12 cellular contexts compared by ENCODE assay signal in the genomic region with DNA sequence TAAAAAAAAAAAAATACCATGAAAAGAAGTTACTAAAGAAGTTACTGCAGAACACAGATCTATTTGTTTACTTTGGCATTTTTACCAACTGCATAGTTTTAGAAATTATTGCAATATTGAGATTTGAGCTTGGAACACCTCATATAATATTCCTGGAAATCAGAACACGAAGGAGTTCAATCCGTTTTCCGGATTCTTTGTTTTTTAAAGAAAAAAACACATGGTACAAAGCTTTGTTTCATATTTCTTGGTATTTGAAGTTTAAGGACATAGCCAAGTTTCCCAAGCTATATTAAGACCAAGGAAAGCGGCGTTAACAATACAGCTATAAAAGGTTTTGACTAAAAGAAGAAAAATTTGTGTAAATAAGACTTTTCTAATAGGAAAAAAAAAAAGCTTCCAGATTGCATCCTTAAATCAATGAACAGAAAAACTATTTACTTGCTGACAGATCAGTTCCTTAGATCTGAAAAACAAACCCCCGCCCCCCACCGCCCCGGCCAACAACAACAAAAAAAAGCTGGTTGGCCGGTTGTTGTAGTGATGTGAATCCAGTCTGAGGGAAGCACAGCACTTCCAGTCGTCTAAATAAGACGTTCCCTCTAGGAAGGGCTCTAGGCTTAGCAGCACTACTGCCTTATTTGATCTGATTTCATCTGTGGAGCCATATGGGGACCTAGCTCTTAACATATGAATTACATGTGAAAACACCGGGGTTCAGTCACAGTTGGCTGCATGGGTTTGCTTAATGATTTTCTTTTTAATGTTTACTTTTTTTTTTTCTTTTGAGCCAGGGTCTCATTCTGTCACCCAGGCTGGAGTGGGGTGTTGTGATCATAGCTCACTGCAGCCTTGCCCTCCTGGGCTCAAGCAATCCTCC. TPM values are rescaled to one million over a fixed set of nuclear protein-coding genes. Genes with fewer than 3 reads are reported as not detected.
A peak's percentile ranks its signal among the peaks of the same experiment; 100 is the strongest.
DNase-seq lines count a peak whose midpoint lies in the region; ATAC-seq and TF ChIP-seq lines count a peak whose summit lies in the region.
"Had no signal": no experiment of that assay in that cellular context is flagged by ENCODE, and none has a peak within 500 bp of the region (broad histone marks: within the 10 kb centered on the region; RNA-seq: fewer than 3 reads in every experiment).

No MANE protein-coding gene starts in this region.

- H3K27ac ChIP-seq in suprapubic skin = peak overlapping the region; percentile 86

- H3K4me1 ChIP-seq in suprapubic skin = peaks cover 25% of the 10 kb centered on the region

- no peaks in the 10 kb centered on the region for H3K9me3 Mint-ChIP-seq in activated naive CD4-positive, alpha-beta T cell treated with anti-CD3 and anti-CD28 coated beads, Interleukin-2, amount 50 U/mL, for 72 hours
- H3K9me3 Mint-ChIP-seq: activated T-helper 17 cell treated with anti-CD3 and anti-CD28 coated beads, Interleukin-2, amount 50 U/mL, for 72 hours; T-cell had no signal

- peak; percentile 49 for DNase-seq in NCI-H1694 (lab: John Stamatoyannopoulos, UW)
- peak; percentile 86 for DNase-seq in dermis blood vessel endothelial cell
- DNase-seq in lung microvascular endothelial cell (ENCODE audit: low read depth in 2 of 2) = peak; percentile 44 to 72
- peak in 1 of 2 donors; percentile 58 for DNase-seq in suprapubic skin (ENCODE audit: low spot score in 2 of 2)
- no peak for DNase-seq in activated naive CD4-positive, alpha-beta T cell treated with anti-CD3 and anti-CD28 coated beads, Interleukin-2, amount 50 U/mL, for 72 hours (ENCODE audit: low spot score in 2 of 2)
- DNase-seq: NCI-H1436 treated with DMSO at 0.1 percent for 48 hours; stimulated activated CD4-positive, alpha-beta T cell treated with anti-CD3 and anti-CD28 coated beads, Interleukin-15, amount 100 ng/mL, for 24 hours; T-cell had no signal

- no peaks in the 10 kb centered on the region for H3K36me3 Mint-ChIP-seq in activated naive CD4-positive, alpha-beta T cell treated with anti-CD3 and anti-CD28 coated beads, Interleukin-2, amount 50 U/mL, for 72 hours
- H3K36me3 Mint-ChIP-seq: T-cell had no signal

- no peak for TF ChIP-seq EP300 in suprapubic skin (IDR thresholded peaks at IDR 0.05)

- peak overlapping the region; percentile 79 for H3K4me3 ChIP-seq in suprapubic skin

- no peaks in the 10 kb centered on the region for H3K9me3 ChIP-seq in suprapubic skin

- peaks cover 16% of the 10 kb centered on the region for H3K36me3 ChIP-seq in suprapubic skin

- no peak overlapping the region for H3K27ac Mint-ChIP-seq in activated naive CD4-positive, alpha-beta T cell treated with anti-CD3 and anti-CD28 coated beads, Interleukin-2, amount 50 U/mL, for 72 hours
- H3K27ac Mint-ChIP-seq: activated T-helper 17 cell treated with anti-CD3 and anti-CD28 coated beads, Interleukin-2, amount 50 U/mL, for 72 hours; T-cell had no signal

- TF ChIP-seq CTCF in suprapubic skin (IDR thresholded peaks at IDR 0.05) = no peak

- no peak for ATAC-seq in activated naive CD4-positive, alpha-beta T cell treated with anti-CD3 and anti-CD28 coated beads, Interleukin-2, amount 50 U/mL, for 72 hours
- ATAC-seq in HG03460 (IDR thresholded peaks at IDR 0.05; ENCODE audit: unreplicated experiment) = no peak
- ATAC-seq in GM18502 (IDR thresholded peaks at IDR 0.05; ENCODE audit: poor library complexity, unreplicated experiment) = no peak
- no peak for ATAC-seq in HG03135 (IDR thresholded peaks at IDR 0.05; ENCODE audit: unreplicated experiment)
- ATAC-seq: activated T-helper 17 cell treated with anti-CD3 and anti-CD28 coated beads, Interleukin-2, amount 50 U/mL, for 72 hours; T-cell had no signal

- peak in 1 of 2 donors; percentile 49 for TF ChIP-seq POLR2A in suprapubic skin (IDR thresholded peaks at IDR 0.05)

- no peaks in the 10 kb centered on the region for H3K27me3 ChIP-seq in suprapubic skin

- WGBS in suprapubic skin = 17% methylated on average over 12 of the region's 12 CpGs

RNA-seq across cellular contexts. Expression of a gene that starts 2.5 kb away (rescaled TPM):
- total RNA-seq in dermis blood vessel endothelial cell = 991 and 2,158 TPM in 2 replicates
- 293 and 1,023 TPM in 2 replicates for total RNA-seq in lung microvascular endothelial cell
- 100 to 1,000 TPM; 404 to 719 (median 568) TPM for total RNA-seq in suprapubic skin
- 1 to 10 TPM; 5.9 to 7.1 TPM for total RNA-seq in activated naive CD4-positive, alpha-beta T cell treated with anti-CD3 and anti-CD28 coated beads, Interleukin-2, amount 50 U/mL, for 72 hours

Comparison
In these comparisons a context has a peak if more than half of its experiments do, and no peak if none do; other contexts are left out.
1. DNase-seq: peak in NCI-H1694 (single experiment), dermis blood vessel endothelial cell (single experiment) and lung microvascular endothelial cell (2 of 2); none in activated naive CD4-positive, alpha-beta T cell treated with anti-CD3 and anti-CD28 coated beads, Interleukin-2, amount 50 U/mL, for 72 hours (0 of 2).
2. RNA of a gene that starts 2.5 kb away (total RNA-seq): 991 to 2,158 TPM in dermis blood vessel endothelial cell, 293 to 1,023 TPM in lung microvascular endothelial cell and 404 to 719 TPM in suprapubic skin; 5.9 to 7.1 TPM in activated naive CD4-positive, alpha-beta T cell treated with anti-CD3 and anti-CD28 coated beads, Interleukin-2, amount 50 U/mL, for 72 hours; every median in the first group is over 10 times any median in the second.